ENCODE assay signal across 1 cellular context in the genomic region with DNA sequence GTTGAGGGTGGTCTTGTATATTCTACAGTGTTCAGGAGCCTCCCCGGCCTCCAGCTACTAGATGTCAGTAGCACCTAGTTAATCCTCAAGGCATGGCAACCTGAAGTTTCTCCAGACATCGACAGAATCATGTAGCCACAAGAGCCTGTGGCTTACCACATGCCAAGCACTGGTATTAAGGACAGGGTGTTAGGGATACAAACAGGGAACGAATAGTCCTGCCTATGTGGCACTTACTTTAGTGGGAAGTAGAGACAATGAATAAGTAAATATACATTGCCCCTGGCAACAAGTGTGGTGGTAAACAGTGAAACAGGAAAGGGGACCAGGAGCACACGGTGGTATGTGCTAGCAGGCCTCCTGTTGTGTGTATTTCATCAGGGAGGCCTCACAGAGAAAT.
TF ChIP-seq lines count a peak whose summit lies in the region.
"Not testable (repeated sequence)": the region's sequence is repeated elsewhere in the genome, so short reads cannot be mapped to it uniquely, and the experiment has no call there.

No MANE protein-coding gene starts in this region.

TF ChIP-seq in HepG2, 621 proteins besides CTCF, POLR2A, EP300 and RAD21:
- TF ChIP-seq FOXA3 (CRISPR knock-in tag; IDR thresholded peaks at IDR 0.05) = peak; percentile 52; the same call in 1 of the 2 replicates
- peak; percentile 41; the same call in 1 of the 2 replicates for TF ChIP-seq SOX5 (CRISPR knock-in tag; IDR thresholded peaks at IDR 0.05; ENCODE audit: borderline replicate concordance)
- not testable (repeated sequence) for TF ChIP-seq SOX13, FOXA1 (IDR thresholded peaks at IDR 0.05)
- peak in 1 of 2 experiments; percentile 38; a peak in 1 of 4 replicates for TF ChIP-seq SOX13 (CRISPR knock-in tag; conservative IDR thresholded peaks at IDR 0.05 in 1 of 2, IDR thresholded peaks at IDR 0.05 in 1 of 2)
- TF ChIP-seq RFX3 (CRISPR knock-in tag; IDR thresholded peaks at IDR 0.05) = peak; percentile 52; the same call in 1 of the 2 replicates
- peak; percentile 34; the same call in 1 of the 2 replicates for TF ChIP-seq FOXA1 (CRISPR knock-in tag; IDR thresholded peaks at IDR 0.05)
- peak; percentile 15; the same call in 1 of the 2 replicates for TF ChIP-seq RFX1 (IDR thresholded peaks at IDR 0.05)
TF ChIP-seq in HepG2: peak in this region for 6; not testable (repeated sequence) for 615.
